In genomic region chr1:110619412-110620249, GRCh38 we compare ENCODE assay signal across 8 cellular contexts. TPM values are rescaled to one million over a fixed set of nuclear protein-coding genes. Genes with fewer than 3 reads are reported as not detected.
DNase-seq lines count a peak whose midpoint lies in the region; ATAC-seq, FAIRE-seq and TF ChIP-seq lines count a peak whose summit lies in the region.

No MANE protein-coding gene starts in this region.

- H3K4me1 Mint-ChIP-seq in WTC11 (peaks cover 6% of the 10 kb centered on the region; the same call in 1 of the 2 replicates), immature natural killer cell (peaks cover 24 to 30% of the 10 kb centered on the region in 2 donors)

- no peaks in the 10 kb centered on the region for H3K36me3 ChIP-seq in bronchial epithelial cell (ENCODE audit: control insufficient read depth, insufficient read depth, low read length)

- FAIRE-seq in bronchial epithelial cell (lab: Jason Lieb, UNC) = no peak

- H3K27me3 Mint-ChIP-seq in WTC11 (ENCODE audit: low read depth) (peaks cover 39% of the 10 kb centered on the region), immature natural killer cell (ENCODE audit: low read depth in 3 of 3) (peaks cover 23 to 25% (median 23%) of the 10 kb centered on the region in 3 donors)

- no peaks in the 10 kb centered on the region for H3K9me3 Mint-ChIP-seq in WTC11
- H3K9me3 Mint-ChIP-seq in immature natural killer cell = no peaks in the 10 kb centered on the region

- DNase-seq in AG08396 (ENCODE audit: low spot score) = peak; percentile 88
- peak; percentile 71 for DNase-seq in NCI-H2171 treated with DMSO at 0.1 percent for 48 hours (lab: John Stamatoyannopoulos, UW)
- peak; percentile 89 for DNase-seq in WTC11 (ENCODE audit: low spot score)
- DNase-seq in bronchial epithelial cell (ENCODE audit: low read depth) = peak; percentile 62
- peak; percentile 83 to 87 (median 84) for DNase-seq in immature natural killer cell
- peak; percentile 78 to 84 for DNase-seq in stimulated activated CD4-positive, alpha-beta T cell treated with anti-CD3 and anti-CD28 coated beads, Interleukin-1b, Interleukin-23, amount 100 ng/mL, for 1 hour (ENCODE audit: low read depth in 2 of 2)

- no peak overlapping the region for H3K4me3 ChIP-seq in bronchial epithelial cell (ENCODE audit: low read depth, low read length)

- POLR2A ChIA-PET in WTC11 (lab: Charles Lee) = no interaction called here

- CTCF ChIA-PET in WTC11 (lab: Charles Lee) = interaction anchor here (0.5 to 3.7 kb wide), 57 partner anchors 10 to 1743 kb away, joined by 3 to 135 read pairs (median 4); partner anchors contain the start of gene KCNA2

- ATAC-seq in GM18867 (IDR thresholded peaks at IDR 0.05; ENCODE audit: unreplicated experiment) (peak; percentile 79), HG03097 (IDR thresholded peaks at IDR 0.05; ENCODE audit: low FRiP score, unreplicated experiment) (peak; percentile 62), WTC11 (peak; percentile 85)

- peak overlapping the region; percentile 59 for H3K4me3 Mint-ChIP-seq in WTC11
- H3K4me3 Mint-ChIP-seq in immature natural killer cell = peak overlapping the region; percentile 80 to 90 (median 87)

- H3K27ac Mint-ChIP-seq in WTC11 (no peak overlapping the region), immature natural killer cell (peak overlapping the region; percentile 42 to 85 (median 66))

- H3K27me3 ChIP-seq in bronchial epithelial cell (ENCODE audit: control insufficient read depth, insufficient read depth, low read length) = peaks cover 7% of the 10 kb centered on the region

- H3K36me3 Mint-ChIP-seq in WTC11 (no peaks in the 10 kb centered on the region), immature natural killer cell (peaks cover 0 to 7% (median 0%) of the 10 kb centered on the region in 3 donors)

- TF ChIP-seq CTCF in WTC11 (IDR thresholded peaks at IDR 0.05) (peak; percentile 97), bronchial epithelial cell (IDR thresholded peaks at IDR 0.05; ENCODE audit: insufficient read depth, low read length, severe bottlenecking) (peak; percentile 95)

TF ChIP-seq in WTC11, 78 proteins besides CTCF, POLR2A, EP300 and RAD21:
- TF ChIP-seq ESRRA (CRISPR knock-in tag; IDR thresholded peaks at IDR 0.05; ENCODE audit: borderline replicate concordance) (no peak), HMGXB4 (CRISPR knock-in tag; IDR thresholded peaks at IDR 0.05) (peak; percentile 57; the same call in 1 of the 2 replicates), TEAD1 (CRISPR knock-in tag; IDR thresholded peaks at IDR 0.05) (peak; percentile 60; the same call in 1 of the 2 replicates), MAX (CRISPR knock-in tag; IDR thresholded peaks at IDR 0.05) (peak; percentile 75), FOXJ3 (CRISPR knock-in tag; IDR thresholded peaks at IDR 0.05; ENCODE audit: borderline replicate concordance) (no peak), MYBL2 (CRISPR knock-in tag; IDR thresholded peaks at IDR 0.05) (no peak), USF2 (CRISPR knock-in tag; IDR thresholded peaks at IDR 0.05) (0 out of 2 replicates have a peak, but pooled peaks have one; percentile 14), TEAD4 (CRISPR knock-in tag; IDR thresholded peaks at IDR 0.05) (0 out of 2 replicates have a peak, but pooled peaks have one; percentile 12), MLX (CRISPR knock-in tag; IDR thresholded peaks at IDR 0.05) (no peak), NFE2L1 (CRISPR knock-in tag; IDR thresholded peaks at IDR 0.05) (no peak), ZNF512 (CRISPR knock-in tag; IDR thresholded peaks at IDR 0.05; ENCODE audit: borderline replicate concordance) (no peak), ZSCAN18 (CRISPR knock-in tag; IDR thresholded peaks at IDR 0.05) (no peak)

RNA-seq across cellular contexts. Expression of gene KCNA2, which starts 13.5 kb away (rescaled TPM):
- total RNA-seq in WTC11 (2021) = 0.41 to 0.87 TPM (median 0.50 TPM) in 3 replicates
- total RNA-seq in bronchial epithelial cell = not detected in 2 replicates
- polyA plus RNA-seq in immature natural killer cell = not detected

RNA-seq across cellular contexts. Expression of gene KCNA3, which starts 55.1 kb away (rescaled TPM):
- total RNA-seq in WTC11 (2021) (1.1 to 1.2 TPM (median 1.2 TPM) in 3 replicates), bronchial epithelial cell (not detected in 2 replicates)
- polyA plus RNA-seq in immature natural killer cell = 10 to 100 TPM; 11.7 to 15.3 (median 12.4) TPM
